In genomic region chr10:11551915-11552602, GRCh38 we compare ENCODE assay signal across 8 cellular contexts. TPM values are rescaled to one million over a fixed set of nuclear protein-coding genes. Genes with fewer than 3 reads are reported as not detected.
DNase-seq lines count a peak whose midpoint lies in the region; ATAC-seq and TF ChIP-seq lines count a peak whose summit lies in the region.

No MANE protein-coding gene starts in this region.

- H3K36me3 Mint-ChIP-seq in activated CD8-positive, alpha-beta T cell treated with anti-CD3 and anti-CD28 coated beads for 36 hours (ENCODE audit: low read depth): no peaks in the 10 kb centered on the region
- no peaks in the 10 kb centered on the region for H3K36me3 Mint-ChIP-seq in activated CD8-positive, alpha-beta T cell treated with anti-CD3 and anti-CD28 coated beads, Interleukin-2, amount 10 ng/mL, durations not matched to agents 7 days and 5 days (ENCODE audit: low read depth)

- peak overlapping the region; percentile 23 for H3K4me3 Mint-ChIP-seq in activated CD8-positive, alpha-beta T cell treated with anti-CD3 and anti-CD28 coated beads for 36 hours
- no peak overlapping the region for H3K4me3 Mint-ChIP-seq in activated CD8-positive, alpha-beta T cell treated with anti-CD3 and anti-CD28 coated beads, Interleukin-2, amount 10 ng/mL, durations not matched to agents 7 days and 5 days

- no peak for TF ChIP-seq CTCF in activated CD8-positive, alpha-beta T cell treated with anti-CD3 and anti-CD28 coated beads for 36 hours (IDR thresholded peaks at IDR 0.05)
- no peak for TF ChIP-seq CTCF in fibroblast of pulmonary artery (IDR thresholded peaks at IDR 0.05; ENCODE audit: low read length, missing control alignments)

- H3K27me3 Mint-ChIP-seq in activated CD8-positive, alpha-beta T cell treated with anti-CD3 and anti-CD28 coated beads for 36 hours: no peaks in the 10 kb centered on the region
- no peaks in the 10 kb centered on the region for H3K27me3 Mint-ChIP-seq in activated CD8-positive, alpha-beta T cell treated with anti-CD3 and anti-CD28 coated beads, Interleukin-2, amount 10 ng/mL, durations not matched to agents 7 days and 5 days (ENCODE audit: low read depth)

- peaks cover 5% of the 10 kb centered on the region for H3K9me3 Mint-ChIP-seq in activated CD8-positive, alpha-beta T cell treated with anti-CD3 and anti-CD28 coated beads for 36 hours
- H3K9me3 Mint-ChIP-seq in activated CD8-positive, alpha-beta T cell treated with anti-CD3 and anti-CD28 coated beads, Interleukin-2, amount 10 ng/mL, durations not matched to agents 7 days and 5 days (ENCODE audit: insufficient read depth): no peaks in the 10 kb centered on the region

- POLR2A ChIA-PET in activated CD8-positive, alpha-beta T cell treated with anti-CD3 and anti-CD28 coated beads for 36 hours (lab: Charles Lee): interaction anchor here (0.5 to 1.2 kb wide), 3 partner anchors 13 to 1751 kb away, joined by 3 to 4 read pairs (median 3); partner anchors contain the start of gene USP6NL
- POLR2A ChIA-PET in activated CD8-positive, alpha-beta T cell treated with anti-CD3 and anti-CD28 coated beads, Interleukin-2, amount 10 ng/mL, durations not matched to agents 7 days and 5 days (lab: Charles Lee): no interaction called here

- DNase-seq in activated CD8-positive, alpha-beta T cell treated with anti-CD3 and anti-CD28 coated beads for 36 hours: no peak
- no peak for DNase-seq in activated CD8-positive, alpha-beta T cell treated with anti-CD3 and anti-CD28 coated beads, Interleukin-2, amount 10 ng/mL, durations not matched to agents 7 days and 5 days
- DNase-seq in RPMI7951 (ENCODE audit: low read depth) (peak; percentile 90), fibroblast of pulmonary artery (ENCODE audit: low read depth) (peak; percentile 91), stromal cell of bone marrow (ENCODE audit: low read depth) (peak; percentile 79), retina (no peak)
- no peak for DNase-seq in stimulated activated CD4-positive, alpha-beta T cell treated with anti-CD3 and anti-CD28 coated beads, Interleukin-4, amount 100 ng/mL, for 24 hours
- no peak for DNase-seq in stimulated activated CD4-positive, alpha-beta T cell treated with anti-CD3 and anti-CD28 coated beads, Interleukin-15, amount 100 ng/mL, for 24 hours

- peak overlapping the region; percentile 74 for H3K27ac Mint-ChIP-seq in activated CD8-positive, alpha-beta T cell treated with anti-CD3 and anti-CD28 coated beads for 36 hours
- no peak overlapping the region for H3K27ac Mint-ChIP-seq in activated CD8-positive, alpha-beta T cell treated with anti-CD3 and anti-CD28 coated beads, Interleukin-2, amount 10 ng/mL, durations not matched to agents 7 days and 5 days

- peaks cover 33% of the 10 kb centered on the region for H3K4me1 Mint-ChIP-seq in activated CD8-positive, alpha-beta T cell treated with anti-CD3 and anti-CD28 coated beads for 36 hours (ENCODE audit: low read depth)
- peaks cover 22% of the 10 kb centered on the region for H3K4me1 Mint-ChIP-seq in activated CD8-positive, alpha-beta T cell treated with anti-CD3 and anti-CD28 coated beads, Interleukin-2, amount 10 ng/mL, durations not matched to agents 7 days and 5 days (ENCODE audit: low read depth)

- peak overlapping the region; percentile 6 for H3K4me3 ChIP-seq in fibroblast of pulmonary artery (replicated peaks; ENCODE audit: low read depth, low read length)

- intact Hi-C loops in activated CD8-positive, alpha-beta T cell treated with anti-CD3 and anti-CD28 coated beads for 36 hours (cut with micrococcal nuclease): no loop called here

- peak; percentile 83 for ATAC-seq in activated CD8-positive, alpha-beta T cell treated with anti-CD3 and anti-CD28 coated beads for 36 hours
- no peak for ATAC-seq in activated CD8-positive, alpha-beta T cell treated with anti-CD3 and anti-CD28 coated beads, Interleukin-2, amount 10 ng/mL, durations not matched to agents 7 days and 5 days

- CTCF ChIA-PET in activated CD8-positive, alpha-beta T cell treated with anti-CD3 and anti-CD28 coated beads for 36 hours (lab: Charles Lee): interaction anchor here (0.7 to 1.5 kb wide), 5 partner anchors 13 to 205 kb away, joined by 3 to 5 read pairs (median 4); no protein-coding TSS in a partner anchor
- CTCF ChIA-PET in activated CD8-positive, alpha-beta T cell treated with anti-CD3 and anti-CD28 coated beads, Interleukin-2, amount 10 ng/mL, durations not matched to agents 7 days and 5 days (lab: Charles Lee): interaction anchor here (1.1 kb wide), 1 partner anchor 37 kb away, joined by 3 read pairs; no protein-coding TSS in a partner anchor

RNA-seq across cellular contexts. Expression of gene USP6NL, which starts 59.4 kb away (rescaled TPM):
- 1 to 10 TPM; 2.3 to 2.5 TPM for total RNA-seq in activated CD8-positive, alpha-beta T cell treated with anti-CD3 and anti-CD28 coated beads for 36 hours
- total RNA-seq in activated CD8-positive, alpha-beta T cell treated with anti-CD3 and anti-CD28 coated beads, Interleukin-2, amount 10 ng/mL, durations not matched to agents 7 days and 5 days: 1 to 10 TPM; 1.6 to 2.0 TPM
- total RNA-seq in RPMI7951 (2014; rRNA removed; shearing (Covaris generic)): 14.2 and 18.1 TPM in 2 replicates

Comparison
In these comparisons a context has a peak if more than half of its experiments do, and no peak if none do; other contexts are left out.
1. DNase-seq: peak in RPMI7951 (single experiment), fibroblast of pulmonary artery (single experiment) and stromal cell of bone marrow (single experiment); none in activated CD8-positive, alpha-beta T cell treated with anti-CD3 and anti-CD28 coated beads for 36 hours (single experiment), activated CD8-positive, alpha-beta T cell treated with anti-CD3 and anti-CD28 coated beads, Interleukin-2, amount 10 ng/mL, durations not matched to agents 7 days and 5 days (single experiment), stimulated activated CD4-positive, alpha-beta T cell treated with anti-CD3 and anti-CD28 coated beads, Interleukin-4, amount 100 ng/mL, for 24 hours (single experiment), retina (single experiment) and stimulated activated CD4-positive, alpha-beta T cell treated with anti-CD3 and anti-CD28 coated beads, Interleukin-15, amount 100 ng/mL, for 24 hours (single experiment).